Comparison of ENCODE assay signal across 20 cellular contexts in genomic region chr17:28291780-28292330, GRCh38. TPM values are rescaled to one million over a fixed set of nuclear protein-coding genes. Genes with fewer than 3 reads are reported as not detected.
A peak's percentile ranks its signal among the peaks of the same experiment; 100 is the strongest.
DNase-seq lines count a peak whose midpoint lies in the region; ATAC-seq, FAIRE-seq and TF ChIP-seq lines count a peak whose summit lies in the region.
"Had no signal": no experiment of that assay in that cellular context is flagged by ENCODE, and none has a peak within 500 bp of the region (broad histone marks: within the 10 kb centered on the region; RNA-seq: fewer than 3 reads in every experiment).

No MANE protein-coding gene starts in this region.

- no peaks in the 10 kb centered on the region for H3F3A ChIP-seq in neural progenitor cell (ENCODE audit: low read depth)

- H3K4me3 Mint-ChIP-seq in neural progenitor cell = no peak overlapping the region
- H3K4me3 Mint-ChIP-seq: B cell; CD4-positive, CD25-positive, alpha-beta regulatory T cell; CD8-positive, alpha-beta T cell had no signal

- CTCF ChIA-PET in A549 (lab: Yijun Ruan, JAX) = interaction anchor here (1.4 kb wide), 1 partner anchor 23 kb away, joined by 3 read pairs; no protein-coding TSS in a partner anchor

- TF ChIP-seq CTCF in A549 (IDR thresholded peaks at IDR 0.05) (no peak), body of pancreas (IDR thresholded peaks at IDR 0.05) (no peak), pancreas (IDR thresholded peaks at IDR 0.05) (no peak), neural progenitor cell (IDR thresholded peaks at IDR 0.05) (no peak)

- H3K4me1 Mint-ChIP-seq in neural progenitor cell = no peaks in the 10 kb centered on the region
- H3K4me1 Mint-ChIP-seq: CD4-positive, CD25-positive, alpha-beta regulatory T cell had no signal

- H4K20me1 ChIP-seq in neural progenitor cell (ENCODE audit: low read depth) = no peaks in the 10 kb centered on the region
- H4K20me1 ChIP-seq: BLaER1 had no signal

- H3K27ac Mint-ChIP-seq in neural progenitor cell = no peak overlapping the region
- H3K27ac Mint-ChIP-seq: B cell; CD4-positive, CD25-positive, alpha-beta regulatory T cell; CD8-positive, alpha-beta T cell had no signal

- H3K27me3 ChIP-seq in body of pancreas (no peaks in the 10 kb centered on the region), pancreas (no peaks in the 10 kb centered on the region), neural progenitor cell (no peaks in the 10 kb centered on the region)
- H3K27me3 ChIP-seq: BLaER1 had no signal

- H3K4me3 ChIP-seq in A549 (no peak overlapping the region), body of pancreas (no peak overlapping the region), pancreas (no peak overlapping the region), neural progenitor cell (no peak overlapping the region)
- H3K4me3 ChIP-seq: BLaER1, GM23248 had no signal

- H3K36me3 ChIP-seq in body of pancreas (replicated peaks in 1 of 2; ENCODE audit: insufficient read depth in 1 of 2, low read depth in 2 of 2) = no peaks in the 10 kb centered on the region
- H3K36me3 ChIP-seq in pancreas = no peaks in the 10 kb centered on the region
- H3K36me3 ChIP-seq in neural progenitor cell = no peaks in the 10 kb centered on the region
- H3K36me3 ChIP-seq: BLaER1 had no signal

- no peak for TF ChIP-seq RAD21 in A549 (conservative IDR thresholded peaks at IDR 0.05 in 1 of 2, IDR thresholded peaks at IDR 0.05 in 1 of 2)

- no peaks in the 10 kb centered on the region for H3K79me2 ChIP-seq in neural progenitor cell (ENCODE audit: low read depth)

- POLR2A ChIA-PET in A549 (lab: Yijun Ruan, JAX) = no interaction called here

- H3K4me1 ChIP-seq in A549 = no peaks in the 10 kb centered on the region
- peaks cover 30% of the 10 kb centered on the region for H3K4me1 ChIP-seq in body of pancreas
- H3K4me1 ChIP-seq in pancreas = peaks cover 0 to 23% (median 21%) of the 10 kb centered on the region in 3 donors
- no peaks in the 10 kb centered on the region for H3K4me1 ChIP-seq in neural progenitor cell
- H3K4me1 ChIP-seq: BLaER1 had no signal

- no peak overlapping the region for H3K27ac ChIP-seq in A549
- peak overlapping the region in 2 of 4 donors; percentile 14 to 27 for H3K27ac ChIP-seq in body of pancreas
- H3K27ac ChIP-seq in pancreas = peak overlapping the region in 2 of 4 donors; percentile 62 to 67
- no peak overlapping the region for H3K27ac ChIP-seq in neural progenitor cell
- H3K27ac ChIP-seq: BLaER1, C4-2B, GM23248 had no signal

- H3K36me3 Mint-ChIP-seq in neural progenitor cell = no peaks in the 10 kb centered on the region
- H3K36me3 Mint-ChIP-seq: CD4-positive, CD25-positive, alpha-beta regulatory T cell; CD8-positive, alpha-beta T cell had no signal

- FAIRE-seq in A549 (lab: Jason Lieb, UNC) = peak; percentile 63
- FAIRE-seq in GM19239 (lab: Jason Lieb, UNC) = peak; percentile 66
- FAIRE-seq in pancreas (lab: Jason Lieb, UNC) = no peak
- FAIRE-seq: GM12892, H1 had no signal

- peaks cover 2% of the 10 kb centered on the region for H3K27me3 Mint-ChIP-seq in neural progenitor cell (ENCODE audit: insufficient read depth, low read depth)

- H3K9ac ChIP-seq in neural progenitor cell = no peak overlapping the region
- H3K9ac ChIP-seq: BLaER1, GM23248 had no signal

- no peak for TF ChIP-seq EP300 in A549 (IDR thresholded peaks at IDR 0.05)

- intact Hi-C loops in body of pancreas (cut with DNase I) (no loop called here), pancreas (cut with DNase I) (no loop called here)

- TF ChIP-seq POLR2A in A549 (IDR thresholded peaks at IDR 0.05; ENCODE audit: low read length) (no peak), body of pancreas (IDR thresholded peaks at IDR 0.05) (no peak)

- H3K9me3 ChIP-seq in A549 (no peaks in the 10 kb centered on the region), body of pancreas (no peaks in the 10 kb centered on the region), pancreas (no peaks in the 10 kb centered on the region), neural progenitor cell (ENCODE audit: low read depth) (no peaks in the 10 kb centered on the region)
- H3K9me3 ChIP-seq: BLaER1, Caco-2 had no signal

- ATAC-seq in A549 (no peak), body of pancreas (peak; percentile 62), pancreas (peak; percentile 78 to 91 (median 89))
- ATAC-seq: CD8-positive, alpha-beta T cell had no signal

- 25% methylated on average over 1 of the region's 1 CpG for WGBS in A549 (ENCODE audit: missing lambda C conversion rate)
- WGBS in body of pancreas, 2 donors = 31 to 32% methylated on average over 1 of the region's 1 CpG
- 24 to 27% methylated on average over 1 of the region's 1 CpG for WGBS in pancreas, 2 donors

- H3K9me3 Mint-ChIP-seq in neural progenitor cell = no peaks in the 10 kb centered on the region
- H3K9me3 Mint-ChIP-seq: CD4-positive, CD25-positive, alpha-beta regulatory T cell; CD8-positive, alpha-beta T cell had no signal

- DNase-seq in A549 (ENCODE audit: low read depth in 1 of 2, low spot score in 1 of 2) (no peak), GM19239 (ENCODE audit: insufficient read length, low spot score) (no peak), body of pancreas (no peak), pancreas (no peak), neural progenitor cell (ENCODE audit: low spot score) (no peak), DMS53 (lab: John Stamatoyannopoulos, UW) (no peak), NCI-H524 treated with DMSO at 0.1 percent for 48 hours (lab: John Stamatoyannopoulos, UW) (no peak)
- DNase-seq: 8988T; Caco-2; CD4-positive, CD25-positive, alpha-beta regulatory T cell; CD8-positive, alpha-beta T cell; DND-41; GM23248; H7; HCEC 1CT had no signal

- no peak overlapping the region for H3K4me2 ChIP-seq in A549
- H3K4me2 ChIP-seq in neural progenitor cell = no peak overlapping the region
- H3K4me2 ChIP-seq: BLaER1 had no signal

- no peak overlapping the region for H2AFZ ChIP-seq in neural progenitor cell (replicated peaks)
- H2AFZ ChIP-seq: GM23248 had no signal

TF ChIP-seq in A549, 52 proteins besides CTCF, POLR2A, EP300 and RAD21:
- TF ChIP-seq NR3C1 (IDR thresholded peaks at IDR 0.05) = no peak
- TF ChIP-seq HMGXB4 (CRISPR knock-in tag; IDR thresholded peaks at IDR 0.05; ENCODE audit: borderline replicate concordance) = no peak
- TF ChIP-seq ZC3H11A (IDR thresholded peaks at IDR 0.05) = no peak
- no peak for TF ChIP-seq SREBF2 (IDR thresholded peaks at IDR 0.05)

RNA-seq across cellular contexts. Expression of gene TMEM97, which starts 27.1 kb away (rescaled TPM):
- polyA plus RNA-seq in A549 (2011; rRNA removed) (90.9 and 98.7 TPM in 2 replicates), A549 (2017; fragmentation: RNase III; extraction: RNeasy Plus Mini Kit Qiagen cat#74134 plus additional on column Dnase treatment) (65.0 to 75.6 TPM (median 70.2 TPM) in 3 replicates), pancreas (10 to 100 TPM; 13.1 to 17.2 TPM)
- polyA plus RNA-seq in A549 (2012; cell fraction: cytosol; rRNA removed) = 39.8 and 43.6 TPM in 2 replicates
- 18.3 and 28.7 TPM in 2 replicates for polyA plus RNA-seq in A549 (2012; cell fraction: nucleus; rRNA removed)
- polyA minus RNA-seq in A549 (2011; rRNA and poly(A)+ RNA removed) = 58.8 and 66.0 TPM in 2 replicates
- total RNA-seq in body of pancreas (10 to 100 TPM; 35.9 to 75.5 TPM), pancreas (100 to 1,000 TPM in 4 of 6 donors, 10 to 100 TPM in 2; 73.9 to 129 (median 113) TPM), neural progenitor cell (ENCODE audit: low replicate concordance) (126 and 136 TPM in 2 replicates)

RNA-seq across cellular contexts. Expression of gene IFT20, which starts 43.4 kb away (rescaled TPM):
- polyA plus RNA-seq in A549 (2011; rRNA removed) = 58.7 and 72.1 TPM in 2 replicates
- 49.7 and 52.2 TPM in 2 replicates for polyA plus RNA-seq in A549 (2012; cell fraction: cytosol; rRNA removed)
- 36.8 and 43.6 TPM in 2 replicates for polyA plus RNA-seq in A549 (2012; cell fraction: nucleus; rRNA removed)
- polyA plus RNA-seq in A549 (2017; fragmentation: RNase III; extraction: RNeasy Plus Mini Kit Qiagen cat#74134 plus additional on column Dnase treatment) = 53.8 to 57.4 TPM (median 56.8 TPM) in 3 replicates
- polyA minus RNA-seq in A549 (2011; rRNA and poly(A)+ RNA removed) = 15.0 and 17.0 TPM in 2 replicates
- total RNA-seq in body of pancreas = 10 to 100 TPM; 37.9 to 42.2 TPM
- total RNA-seq in pancreas = 10 to 100 TPM; 42.3 to 52.4 (median 48.0) TPM
- polyA plus RNA-seq in pancreas = 10 to 100 TPM; 65.8 to 79.0 TPM
- total RNA-seq in neural progenitor cell (ENCODE audit: low replicate concordance) = 25.7 and 68.2 TPM in 2 replicates

RNA-seq across cellular contexts. Expression of gene TNFAIP1, which starts 43.7 kb away (rescaled TPM):
- polyA plus RNA-seq in A549 (2011; rRNA removed) = 66.2 and 68.3 TPM in 2 replicates
- 56.9 and 65.0 TPM in 2 replicates for polyA plus RNA-seq in A549 (2012; cell fraction: cytosol; rRNA removed)
- 59.9 and 77.4 TPM in 2 replicates for polyA plus RNA-seq in A549 (2012; cell fraction: nucleus; rRNA removed)
- 37.4 to 38.8 TPM (median 37.4 TPM) in 3 replicates for polyA plus RNA-seq in A549 (2017; fragmentation: RNase III; extraction: RNeasy Plus Mini Kit Qiagen cat#74134 plus additional on column Dnase treatment)
- 110 and 120 TPM in 2 replicates for polyA minus RNA-seq in A549 (2011; rRNA and poly(A)+ RNA removed)
- total RNA-seq in body of pancreas = 10 to 100 TPM; 15.2 to 15.8 TPM
- 10 to 100 TPM; 20.8 to 56.8 (median 31.8) TPM for total RNA-seq in pancreas
- 10 to 100 TPM; 11.5 to 16.8 TPM for polyA plus RNA-seq in pancreas
- 13.7 and 18.6 TPM in 2 replicates for total RNA-seq in neural progenitor cell (ENCODE audit: low replicate concordance)

Comparison
In these comparisons a context has a peak if more than half of its experiments do, and no peak if none do; other contexts are left out.
1. ATAC-seq: peak in body of pancreas (single experiment) and pancreas (4 of 4); none in A549 (0 of 2).